8 cellular contexts compared by ENCODE assay signal in the genomic region with DNA sequence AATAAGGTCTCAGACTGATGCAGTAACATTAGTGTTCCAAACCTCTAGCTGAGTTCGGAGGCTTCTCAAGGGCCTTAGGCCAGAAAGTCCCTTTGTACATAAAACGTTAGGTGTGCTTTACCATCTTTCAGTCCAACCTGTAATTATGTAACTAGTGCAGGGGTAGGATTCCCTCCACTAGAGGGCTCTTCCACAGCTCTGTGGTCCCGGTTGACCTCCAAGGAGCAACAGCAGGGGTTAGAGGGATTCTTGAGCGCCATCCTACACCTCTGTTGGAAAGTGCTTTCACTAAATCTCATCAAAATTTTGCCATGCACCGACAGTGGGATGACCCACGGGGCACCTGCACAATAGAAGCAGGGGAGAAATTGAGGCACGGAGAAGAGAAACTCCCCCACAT.
DNase-seq lines count a peak whose midpoint lies in the region; ATAC-seq and TF ChIP-seq lines count a peak whose summit lies in the region.

No MANE protein-coding gene starts in this region.

- no peak overlapping the region for H2AFZ ChIP-seq in hepatocyte

- no peaks in the 10 kb centered on the region for H3K27me3 ChIP-seq in hepatocyte
- H3K27me3 ChIP-seq in CD8-positive, alpha-beta memory T cell (ENCODE audit: insufficient read depth, low read length, poor library complexity, severe bottlenecking), result no peaks in the 10 kb centered on the region

- WGBS in hepatocyte (ENCODE audit: low lambda C conversion rate, missing lambda C conversion rate), result 41% methylated on average over 7 of the region's 7 CpGs

- no peak for ATAC-seq in Right ventricle myocardium superior (ENCODE audit: poor library complexity)

- intact Hi-C loops in Right ventricle myocardium superior (cut with DNase I), result no loop called here

- POLR2A ChIA-PET in CD8-positive, alpha-beta memory T cell (lab: Charles Lee), result no interaction called here

- in situ Hi-C loops in G401 (cut with HindIII; ENCODE audit: low sequenced_read_pairs), result no loop called here

- no peaks in the 10 kb centered on the region for H3K4me1 ChIP-seq in hepatocyte (ENCODE audit: insufficient read depth)
- no peaks in the 10 kb centered on the region for H3K4me1 ChIP-seq in CD8-positive, alpha-beta memory T cell (ENCODE audit: insufficient read depth, low read length)

- H3K4me3 ChIP-seq in hepatocyte, result no peak overlapping the region
- H3K4me3 ChIP-seq in CD8-positive, alpha-beta memory T cell (ENCODE audit: low read length), result no peak overlapping the region

- peak; percentile 51 for TF ChIP-seq CTCF in hepatocyte (IDR thresholded peaks at IDR 0.05; ENCODE audit: poor library complexity)

- H3K4me3 Mint-ChIP-seq in CD8-positive, alpha-beta memory T cell, result no peak overlapping the region

- H3K36me3 ChIP-seq in hepatocyte (replicated peaks; ENCODE audit: insufficient read depth, low read depth), result no peaks in the 10 kb centered on the region
- H3K36me3 ChIP-seq in CD8-positive, alpha-beta memory T cell (ENCODE audit: insufficient read depth, low read length), result no peaks in the 10 kb centered on the region

- no peaks in the 10 kb centered on the region for H3K79me2 ChIP-seq in hepatocyte

- no peaks in the 10 kb centered on the region for H3K27me3 Mint-ChIP-seq in CD8-positive, alpha-beta memory T cell

- CTCF ChIA-PET in CD8-positive, alpha-beta memory T cell (lab: Charles Lee), result no interaction called here

- H3K4me2 ChIP-seq in hepatocyte, result no peak overlapping the region

- H3K27ac ChIP-seq in hepatocyte, result no peak overlapping the region
- no peak overlapping the region for H3K27ac ChIP-seq in CD8-positive, alpha-beta memory T cell (ENCODE audit: low read depth, low read length)

- no peak overlapping the region for H3K27ac Mint-ChIP-seq in CD8-positive, alpha-beta memory T cell

- H3K9me3 Mint-ChIP-seq in CD8-positive, alpha-beta memory T cell, result peaks cover 7 to 10% (median 9%) of the 10 kb centered on the region in 5 donors

- no peaks in the 10 kb centered on the region for H4K20me1 ChIP-seq in hepatocyte (ENCODE audit: insufficient read depth, poor library complexity, severe bottlenecking)

- H3K36me3 Mint-ChIP-seq in CD8-positive, alpha-beta memory T cell, result no peaks in the 10 kb centered on the region

- H3K4me1 Mint-ChIP-seq in CD8-positive, alpha-beta memory T cell, result no peaks in the 10 kb centered on the region

- no peaks in the 10 kb centered on the region for H3K9me3 ChIP-seq in hepatocyte (ENCODE audit: low read depth)
- H3K9me3 ChIP-seq in CD8-positive, alpha-beta memory T cell (ENCODE audit: low read length), result no peaks in the 10 kb centered on the region

- peak; percentile 24 for DNase-seq in ELR (ENCODE audit: low read depth)
- peak; percentile 20 for DNase-seq in H4 (ENCODE audit: low spot score)
- DNase-seq in NAMALWA (ENCODE audit: low spot score), result peak; percentile 54
- peak; percentile 46 for DNase-seq in hepatocyte (ENCODE audit: low spot score)
- no peak for DNase-seq in SW480 (ENCODE audit: low spot score)
- DNase-seq in CD8-positive, alpha-beta memory T cell, result no peak
- DNase-seq in G401 (ENCODE audit: low spot score), result no peak
- no peak for DNase-seq in Right ventricle myocardium superior

- H3K9me2 ChIP-seq in hepatocyte (replicated peaks; ENCODE audit: insufficient read depth), result no peaks in the 10 kb centered on the region

Comparison
In these comparisons a context has a peak if more than half of its experiments do, and no peak if none do; other contexts are left out.
1. DNase-seq: peak in ELR (single experiment), H4 (single experiment), NAMALWA (single experiment) and hepatocyte (single experiment); none in SW480 (single experiment), CD8-positive, alpha-beta memory T cell (0 of 5), G401 (single experiment) and Right ventricle myocardium superior (single experiment).